Comparison of ENCODE assay signal across 27 cellular contexts in the genomic region with DNA sequence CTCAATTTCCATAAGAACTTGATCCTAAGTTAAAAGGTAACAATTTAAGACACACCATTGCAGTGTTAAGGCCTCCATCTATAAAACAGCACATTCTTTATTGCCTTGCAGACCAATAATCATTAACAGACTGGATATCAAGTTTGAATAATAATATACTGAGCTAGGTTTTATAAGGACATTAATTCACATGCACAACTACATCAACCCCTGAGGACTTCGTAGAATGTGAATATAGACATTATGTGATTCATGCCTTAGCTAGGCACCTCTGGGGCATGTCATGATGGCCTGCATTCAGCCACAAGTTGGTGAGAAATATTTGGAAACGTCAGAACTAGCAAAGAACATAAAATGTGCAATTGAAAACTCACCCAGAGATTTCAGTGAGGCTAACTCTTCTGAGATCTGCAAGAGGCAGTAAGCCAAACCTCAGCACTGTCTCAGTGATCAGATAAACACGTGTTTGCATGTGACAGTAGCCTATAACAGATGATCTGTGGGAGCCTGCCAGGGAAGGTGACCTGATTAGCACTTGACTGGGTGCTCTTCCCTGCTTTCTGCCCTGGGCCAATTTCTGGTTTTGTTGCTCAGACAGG.
A peak's percentile ranks its signal among the peaks of the same experiment; 100 is the strongest.
DNase-seq lines count a peak whose midpoint lies in the region; ATAC-seq and TF ChIP-seq lines count a peak whose summit lies in the region.
"Had no signal": no experiment of that assay in that cellular context is flagged by ENCODE, and none has a peak within 500 bp of the region (broad histone marks: within the 10 kb centered on the region; RNA-seq: fewer than 3 reads in every experiment).

No MANE protein-coding gene starts in this region.

- no peaks in the 10 kb centered on the region for H3K27me3 ChIP-seq in foreskin keratinocyte

- no peak overlapping the region for H3K27ac ChIP-seq in foreskin keratinocyte
- H3K27ac ChIP-seq: 22Rv1, skin epidermis had no signal

- H3K4me1 ChIP-seq in foreskin keratinocyte, result no peaks in the 10 kb centered on the region

- DNase-seq in NCI-H2171 treated with DMSO at 0.1 percent for 48 hours (lab: John Stamatoyannopoulos, UW) (peak; percentile 7), NCI-H2171 (lab: John Stamatoyannopoulos, UW) (no peak), amniotic epithelial cell (ENCODE audit: low read depth) (peak; percentile 55), foreskin keratinocyte (peak; percentile 52 to 76), NCI-H2107 treated with DMSO at 0.1 percent for 48 hours (lab: John Stamatoyannopoulos, UW; ENCODE audit: unreplicated experiment) (no peak), HT-29 (ENCODE audit: low spot score) (no peak), NCI-H1092 treated with DMSO at 0.1 percent for 48 hours (lab: John Stamatoyannopoulos, UW) (no peak)
- DNase-seq: activated CD4-positive, CD25-positive, alpha-beta regulatory T cell; activated CD8-positive, alpha-beta T cell treated with anti-CD3 and anti-CD28 coated beads for 36 hours; activated naive CD4-positive, alpha-beta T cell treated with Interleukin-2 at 50 U/mL for 16 hours; activated T-cell treated with anti-CD3 and anti-CD28 coated beads, Interleukin-2, amount 50 U/mL, for 1 hour; aorta; C1 segment of cervical spinal cord; DMS 273 treated with DMSO at 0.1 percent for 48 hours; left cardiac atrium; MV-4-11; NCI-H1930; NCI-H524; posterior cingulate gyrus; stimulated activated CD4-positive, alpha-beta T cell treated with anti-CD3 and anti-CD28 coated beads, Interleukin-2, amount 100 ng/mL, for 48 hours; stimulated activated naive CD8-positive, alpha-beta T cell treated with anti-CD3 and anti-CD28 coated beads, Interleukin-15, amount 100 ng/mL, for 72 hours; T-cell; trophoblast cell had no signal

- TF ChIP-seq CTCF in foreskin keratinocyte (conservative IDR thresholded peaks at IDR 0.05), result no peak

- ATAC-seq in foreskin keratinocyte (no peak), GM21723 (IDR thresholded peaks at IDR 0.05; ENCODE audit: unreplicated experiment) (no peak)
- ATAC-seq: activated CD8-positive, alpha-beta T cell treated with anti-CD3 and anti-CD28 coated beads for 36 hours; left cardiac atrium; natural killer cell treated with Interleukin-12 subunit alpha and Interleukin-12 subunit beta and Interleukin-15 and Interleukin-18, amount 100 ng/mL, for 72 hours; stimulated activated naive CD8-positive, alpha-beta T cell treated with anti-CD3 and anti-CD28 coated beads, Interleukin-15, amount 100 ng/mL, for 72 hours; T-cell had no signal

Comparison
In these comparisons a context has a peak if more than half of its experiments do, and no peak if none do; other contexts are left out.
1. DNase-seq: peak in NCI-H2171 treated with DMSO at 0.1 percent for 48 hours (single experiment), amniotic epithelial cell (single experiment) and foreskin keratinocyte (2 of 2); none in NCI-H2171 (single experiment), NCI-H2107 treated with DMSO at 0.1 percent for 48 hours (single experiment), HT-29 (single experiment) and NCI-H1092 treated with DMSO at 0.1 percent for 48 hours (single experiment).